ENCODE assay signal across 11 cellular contexts in genomic region chr5:132090107-132090506, GRCh38. TPM values are rescaled to one million over a fixed set of nuclear protein-coding genes. Genes with fewer than 3 reads are reported as not detected.
DNase-seq lines count a peak whose midpoint lies in the region; ATAC-seq and TF ChIP-seq lines count a peak whose summit lies in the region.
"Had no signal": no experiment of that assay in that cellular context is flagged by ENCODE, and none has a peak within 500 bp of the region (broad histone marks: within the 10 kb centered on the region; RNA-seq: fewer than 3 reads in every experiment).

No MANE protein-coding gene starts in this region.

- peak; percentile 28 for DNase-seq in activated T-cell treated with anti-CD3 and anti-CD28 coated beads, Interleukin-2, amount 50 U/mL, for 24 hours
- DNase-seq in activated T-cell treated with anti-CD3 and anti-CD28 coated beads for 4 hours (no peak), OCI-M1 (lab: John Stamatoyannopoulos, UW) (peak; percentile 24), chondrocyte (ENCODE audit: low spot score) (no peak), type B pancreatic cell (ENCODE audit: extremely low spot score, unreplicated experiment) (no peak), HuH-7 (ENCODE audit: low spot score) (no peak)
- DNase-seq in stimulated activated naive B cell treated with anti-CD40 and anti-IgM and Interleukin-4, amounts not matched to agents 10 μg/mL and 1 μg/mL and 100 μg/mL, for 72 hours = no peak
- DNase-seq: CD4-positive, CD25-positive, alpha-beta regulatory T cell had no signal

- no peak for TF ChIP-seq CTCF in chondrocyte (IDR thresholded peaks at IDR 0.05)
- no peak for TF ChIP-seq CTCF in type B pancreatic cell (conservative IDR thresholded peaks at IDR 0.05)

- H3K27me3 Mint-ChIP-seq in activated T-cell treated with anti-CD3 and anti-CD28 coated beads, Interleukin-2, amount 50 U/mL, for 24 hours = peaks cover 4% of the 10 kb centered on the region
- H3K27me3 Mint-ChIP-seq in chondrocyte (ENCODE audit: low read depth) (no peaks in the 10 kb centered on the region), type B pancreatic cell (peaks cover 10% of the 10 kb centered on the region)
- no peaks in the 10 kb centered on the region for H3K27me3 Mint-ChIP-seq in stimulated activated naive B cell treated with anti-CD40 and anti-IgM and Interleukin-4, amounts not matched to agents 10 μg/mL and 1 μg/mL and 100 μg/mL, for 72 hours
- H3K27me3 Mint-ChIP-seq: CD4-positive, CD25-positive, alpha-beta regulatory T cell had no signal

- H3K4me3 Mint-ChIP-seq in activated T-cell treated with anti-CD3 and anti-CD28 coated beads, Interleukin-2, amount 50 U/mL, for 24 hours = no peak overlapping the region
- no peak overlapping the region for H3K4me3 Mint-ChIP-seq in chondrocyte (ENCODE audit: unreplicated experiment)
- no peak overlapping the region for H3K4me3 Mint-ChIP-seq in stimulated activated naive B cell treated with anti-CD40 and anti-IgM and Interleukin-4, amounts not matched to agents 10 μg/mL and 1 μg/mL and 100 μg/mL, for 72 hours
- H3K4me3 Mint-ChIP-seq in type B pancreatic cell = no peak overlapping the region
- H3K4me3 Mint-ChIP-seq: CD4-positive, CD25-positive, alpha-beta regulatory T cell; dendritic cell treated with granulocyte-macrophage colony-stimulating factor and Interleukin-4, amounts not matched to agents 40 ng/mL and 50 ng/mL, for 4 days had no signal

- peak; percentile 50 to 61 for ATAC-seq in stimulated activated naive B cell treated with anti-CD40 and anti-IgM and Interleukin-4, amounts not matched to agents 10 μg/mL and 1 μg/mL and 100 μg/mL, for 72 hours (replicated peaks)
- ATAC-seq in GM21367 (IDR thresholded peaks at IDR 0.05; ENCODE audit: unreplicated experiment) = no peak

- peaks cover 3% of the 10 kb centered on the region for H3K9me3 Mint-ChIP-seq in activated T-cell treated with anti-CD3 and anti-CD28 coated beads, Interleukin-2, amount 50 U/mL, for 24 hours
- no peaks in the 10 kb centered on the region for H3K9me3 Mint-ChIP-seq in chondrocyte (ENCODE audit: low read depth)
- peaks cover 0 to 4% of the 10 kb centered on the region in 2 donors for H3K9me3 Mint-ChIP-seq in stimulated activated naive B cell treated with anti-CD40 and anti-IgM and Interleukin-4, amounts not matched to agents 10 μg/mL and 1 μg/mL and 100 μg/mL, for 72 hours
- peaks cover 3% of the 10 kb centered on the region for H3K9me3 Mint-ChIP-seq in type B pancreatic cell
- H3K9me3 Mint-ChIP-seq: dendritic cell treated with granulocyte-macrophage colony-stimulating factor and Interleukin-4, amounts not matched to agents 40 ng/mL and 50 ng/mL, for 4 days had no signal

- H3K27ac Mint-ChIP-seq in activated T-cell treated with anti-CD3 and anti-CD28 coated beads, Interleukin-2, amount 50 U/mL, for 24 hours = no peak overlapping the region
- H3K27ac Mint-ChIP-seq in chondrocyte (ENCODE audit: unreplicated experiment) = peak overlapping the region; percentile 59
- H3K27ac Mint-ChIP-seq in stimulated activated naive B cell treated with anti-CD40 and anti-IgM and Interleukin-4, amounts not matched to agents 10 μg/mL and 1 μg/mL and 100 μg/mL, for 72 hours = no peak overlapping the region
- no peak overlapping the region for H3K27ac Mint-ChIP-seq in type B pancreatic cell
- H3K27ac Mint-ChIP-seq: CD4-positive, CD25-positive, alpha-beta regulatory T cell; dendritic cell treated with granulocyte-macrophage colony-stimulating factor and Interleukin-4, amounts not matched to agents 40 ng/mL and 50 ng/mL, for 4 days had no signal

- peaks cover 42% of the 10 kb centered on the region for H3K4me1 Mint-ChIP-seq in activated T-cell treated with anti-CD3 and anti-CD28 coated beads, Interleukin-2, amount 50 U/mL, for 24 hours (ENCODE audit: low read depth)
- H3K4me1 Mint-ChIP-seq in chondrocyte (ENCODE audit: low read depth) = peaks cover 49% of the 10 kb centered on the region
- peaks cover 34 to 69% of the 10 kb centered on the region in 2 donors for H3K4me1 Mint-ChIP-seq in stimulated activated naive B cell treated with anti-CD40 and anti-IgM and Interleukin-4, amounts not matched to agents 10 μg/mL and 1 μg/mL and 100 μg/mL, for 72 hours
- H3K4me1 Mint-ChIP-seq in type B pancreatic cell (ENCODE audit: unreplicated experiment) = no peaks in the 10 kb centered on the region

- no peaks in the 10 kb centered on the region for H3K36me3 Mint-ChIP-seq in activated T-cell treated with anti-CD3 and anti-CD28 coated beads, Interleukin-2, amount 50 U/mL, for 24 hours (ENCODE audit: low read depth)
- H3K36me3 Mint-ChIP-seq in chondrocyte (ENCODE audit: low read depth) (no peaks in the 10 kb centered on the region), type B pancreatic cell (no peaks in the 10 kb centered on the region)
- no peaks in the 10 kb centered on the region for H3K36me3 Mint-ChIP-seq in stimulated activated naive B cell treated with anti-CD40 and anti-IgM and Interleukin-4, amounts not matched to agents 10 μg/mL and 1 μg/mL and 100 μg/mL, for 72 hours

RNA-seq across cellular contexts. Expression of gene CSF2, which starts 16.5 kb away (rescaled TPM):
- not detected in 3 replicates for total RNA-seq in chondrocyte
- total RNA-seq in type B pancreatic cell (ENCODE audit: low replicate concordance) = not detected in 2 replicates
- total RNA-seq: CD4-positive, CD25-positive, alpha-beta regulatory T cell; temporal lobe had no signal

RNA-seq across cellular contexts. Expression of gene IL3, which starts 29.7 kb away (rescaled TPM):
- total RNA-seq in chondrocyte (not detected in 3 replicates), type B pancreatic cell (ENCODE audit: low replicate concordance) (not detected in 2 replicates)
- total RNA-seq: CD4-positive, CD25-positive, alpha-beta regulatory T cell; temporal lobe had no signal

Comparison
In these comparisons a context has a peak if more than half of its experiments do, and no peak if none do; other contexts are left out.
1. DNase-seq: peak in activated T-cell treated with anti-CD3 and anti-CD28 coated beads, Interleukin-2, amount 50 U/mL, for 24 hours (single experiment) and OCI-M1 (single experiment); none in activated T-cell treated with anti-CD3 and anti-CD28 coated beads for 4 hours (single experiment), chondrocyte (single experiment), stimulated activated naive B cell treated with anti-CD40 and anti-IgM and Interleukin-4, amounts not matched to agents 10 μg/mL and 1 μg/mL and 100 μg/mL, for 72 hours (single experiment), type B pancreatic cell (single experiment) and HuH-7 (single experiment).